Comparison of ENCODE assay signal across 1 cellular context in genomic region chr11:125091877-125092664, GRCh38.
TF ChIP-seq lines count a peak whose summit lies in the region.

No MANE protein-coding gene starts in this region.

TF ChIP-seq in IMR-90, 13 proteins besides CTCF, POLR2A, EP300 and RAD21:
- TF ChIP-seq MXI1 (IDR thresholded peaks at IDR 0.05; ENCODE audit: borderline replicate concordance, low read depth, low read length): no peak
- no peak for TF ChIP-seq FOS (IDR thresholded peaks at IDR 0.05; ENCODE audit: low read depth, low read length)
- TF ChIP-seq NFE2L2 (IDR thresholded peaks at IDR 0.05; ENCODE audit: low read depth, low read length): no peak
- TF ChIP-seq BHLHE40 (IDR thresholded peaks at IDR 0.05; ENCODE audit: low read depth, low read length): no peak
- TF ChIP-seq CHD1 (IDR thresholded peaks at IDR 0.05; ENCODE audit: low read depth, low read length): no peak
- TF ChIP-seq CEBPB (IDR thresholded peaks at IDR 0.05; ENCODE audit: low read depth, low read length): no peak
- no peak for TF ChIP-seq RCOR1 (IDR thresholded peaks at IDR 0.05; ENCODE audit: insufficient replicate concordance, low read length)
TF ChIP-seq in IMR-90: peak in this region for 0.
